1 cellular context compared by ENCODE assay signal in the genomic region with DNA sequence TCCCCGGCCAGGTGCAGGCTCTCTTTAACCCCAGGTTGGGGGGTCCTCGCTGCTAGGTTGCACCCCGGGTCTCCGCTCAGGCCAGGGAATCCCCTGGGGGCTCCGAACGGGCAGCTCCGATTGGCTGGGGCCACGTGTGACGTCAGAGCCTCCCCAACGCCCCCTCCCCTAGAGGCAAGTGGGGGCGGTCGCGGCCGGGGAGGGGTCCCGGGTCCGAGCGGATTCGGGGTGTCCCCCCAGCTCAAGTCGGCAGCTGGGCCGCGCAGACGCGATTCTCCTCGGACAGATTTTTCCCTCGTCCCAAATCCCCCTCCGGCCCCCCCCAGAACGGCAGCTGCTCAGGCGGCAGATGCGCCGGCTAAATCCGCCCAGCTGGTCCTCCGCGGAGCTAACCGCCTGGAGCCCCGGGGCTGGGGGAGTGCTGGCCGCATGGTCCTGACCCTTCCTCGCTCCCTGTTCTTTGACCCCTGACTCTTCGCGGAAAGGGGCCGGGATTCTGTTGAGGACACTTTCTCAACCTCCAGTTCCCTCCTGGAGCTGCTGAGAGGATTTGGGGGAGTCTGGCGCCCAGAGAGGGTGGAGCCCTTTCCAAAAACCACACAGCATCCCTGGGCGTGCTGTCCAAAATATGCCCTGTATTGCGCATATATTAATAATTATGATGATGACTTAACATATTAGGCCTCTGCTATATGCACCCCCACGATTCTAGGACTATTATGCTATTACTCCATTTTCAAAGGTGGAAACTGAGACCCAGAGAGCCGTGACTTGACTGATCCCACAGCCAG.
TF ChIP-seq lines count a peak whose summit lies in the region.

No MANE protein-coding gene starts in this region.

TF ChIP-seq in HEK293, 187 proteins besides CTCF, POLR2A, EP300 and RAD21 (continued from another document):
- TF ChIP-seq ZNF398 (tag by site-specific recombination; IDR thresholded peaks at IDR 0.05) (peak; percentile 64; the same call in 1 of the 2 replicates), ZNF335 (tag by site-specific recombination; conservative IDR thresholded peaks at IDR 0.05) (peak; percentile 99), ZNF350 (tag by site-specific recombination; IDR thresholded peaks at IDR 0.05) (no peak), ZNF488 (tag by site-specific recombination; IDR thresholded peaks at IDR 0.05) (no peak), ZNF2 (tag by site-specific recombination; IDR thresholded peaks at IDR 0.05) (no peak), IKZF3 (tag by site-specific recombination; IDR thresholded peaks at IDR 0.05) (no peak), ZNF768 (tag by site-specific recombination; IDR thresholded peaks at IDR 0.05) (peak; percentile 91), ZNF324 (tag by site-specific recombination; IDR thresholded peaks at IDR 0.05) (no peak), ZBTB7A (tag by site-specific recombination; IDR thresholded peaks at IDR 0.05; ENCODE audit: low read depth) (0 out of 2 replicates have a peak, but pooled peaks have one; percentile 33), ZSCAN30 (tag by site-specific recombination; IDR thresholded peaks at IDR 0.05) (0 out of 2 replicates have a peak, but pooled peaks have one; percentile 54), ZNF426 (tag by site-specific recombination; IDR thresholded peaks at IDR 0.05) (no peak), ZNF423 (tag by site-specific recombination; IDR thresholded peaks at IDR 0.05) (no peak), ZBTB10 (tag by site-specific recombination; IDR thresholded peaks at IDR 0.05) (peak; percentile 95), GLIS2 (tag by site-specific recombination; IDR thresholded peaks at IDR 0.05) (peak; percentile 60; the same call in 1 of the 2 replicates), ZNF548 (tag by site-specific recombination; IDR thresholded peaks at IDR 0.05) (no peak), ZNF394 (tag by site-specific recombination; IDR thresholded peaks at IDR 0.05; ENCODE audit: borderline replicate concordance) (no peak), ZNF555 (tag by site-specific recombination; conservative IDR thresholded peaks at IDR 0.05) (no peak), ZNF660 (tag by site-specific recombination; IDR thresholded peaks at IDR 0.05) (no peak)
TF ChIP-seq in HEK293: peak in this region for 13.
